Comparison of ENCODE assay signal across 1 cellular context in the genomic region with DNA sequence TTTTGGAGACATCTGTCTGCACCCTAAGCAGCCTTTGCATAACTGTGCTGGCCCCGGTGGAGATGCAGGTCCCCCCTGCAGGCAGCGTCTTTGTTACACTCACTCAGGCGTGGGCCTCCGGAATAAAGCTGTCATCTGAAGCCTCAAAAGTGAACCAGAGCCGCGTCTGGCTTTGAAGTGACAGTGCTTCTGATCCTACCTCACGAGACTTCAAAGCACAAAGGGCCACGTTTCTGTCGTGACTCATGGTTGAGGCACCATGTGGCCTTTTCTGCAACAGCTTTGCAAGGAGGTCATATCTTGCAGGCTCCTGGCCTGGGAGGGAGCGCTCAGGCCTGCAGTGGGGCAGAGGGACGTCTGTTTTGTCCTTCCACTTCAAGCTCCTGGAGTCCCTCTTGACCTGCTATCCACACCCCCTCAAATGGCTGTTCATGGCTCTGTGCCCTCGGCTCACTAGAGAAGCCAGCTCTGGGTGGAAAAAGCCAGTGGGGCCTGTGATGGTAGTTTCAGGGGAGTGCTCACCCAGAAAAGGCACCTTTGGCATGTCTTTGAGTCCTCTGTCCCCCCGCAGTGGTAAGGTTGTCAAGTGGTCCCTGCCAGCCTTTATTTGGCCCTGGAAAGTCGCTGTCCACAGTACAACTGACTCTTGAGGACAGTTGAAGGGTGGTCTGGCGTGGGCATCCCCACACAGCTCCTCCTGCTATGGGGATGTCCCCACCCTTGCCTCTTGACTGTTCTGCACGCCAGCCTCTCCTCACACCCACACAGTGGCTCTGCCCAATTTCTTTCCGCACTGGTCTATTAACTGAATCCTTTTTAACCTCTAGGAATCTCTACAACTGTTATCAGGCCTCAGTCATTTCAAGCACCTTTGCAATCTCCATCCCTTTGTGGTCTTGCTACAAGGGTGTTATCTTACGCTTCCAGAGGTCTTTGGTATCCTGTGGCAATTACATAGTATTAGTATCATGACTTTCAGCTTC.
TF ChIP-seq lines count a peak whose summit lies in the region.

No MANE protein-coding gene starts in this region.

TF ChIP-seq in K562, 482 proteins besides CTCF, POLR2A, EP300 and RAD21 (continued from another document and continues in another):
- TF ChIP-seq CREM (IDR thresholded peaks at IDR 0.05; ENCODE audit: low read depth): 0 out of 2 replicates have a peak, but pooled peaks have one; percentile 10
- TF ChIP-seq GABPA (tag; conservative IDR thresholded peaks at IDR 0.05; ENCODE audit: low read depth): no peak
- TF ChIP-seq MYC (IDR thresholded peaks at IDR 0.05; ENCODE audit: low read depth, low read length): peak; percentile 40; the same call in 1 of the 2 replicates
- no peak for TF ChIP-seq MYC (CRISPR knock-in tag; IDR thresholded peaks at IDR 0.05; ENCODE audit: borderline replicate concordance, low read depth)
- TF ChIP-seq BRF1 (IDR thresholded peaks at IDR 0.05; ENCODE audit: borderline replicate concordance, extremely low read depth, insufficient read length): no peak
- peak; percentile 17 for TF ChIP-seq MEIS2 (IDR thresholded peaks at IDR 0.05; ENCODE audit: partially characterized antibody)
- TF ChIP-seq, protein P1, sequence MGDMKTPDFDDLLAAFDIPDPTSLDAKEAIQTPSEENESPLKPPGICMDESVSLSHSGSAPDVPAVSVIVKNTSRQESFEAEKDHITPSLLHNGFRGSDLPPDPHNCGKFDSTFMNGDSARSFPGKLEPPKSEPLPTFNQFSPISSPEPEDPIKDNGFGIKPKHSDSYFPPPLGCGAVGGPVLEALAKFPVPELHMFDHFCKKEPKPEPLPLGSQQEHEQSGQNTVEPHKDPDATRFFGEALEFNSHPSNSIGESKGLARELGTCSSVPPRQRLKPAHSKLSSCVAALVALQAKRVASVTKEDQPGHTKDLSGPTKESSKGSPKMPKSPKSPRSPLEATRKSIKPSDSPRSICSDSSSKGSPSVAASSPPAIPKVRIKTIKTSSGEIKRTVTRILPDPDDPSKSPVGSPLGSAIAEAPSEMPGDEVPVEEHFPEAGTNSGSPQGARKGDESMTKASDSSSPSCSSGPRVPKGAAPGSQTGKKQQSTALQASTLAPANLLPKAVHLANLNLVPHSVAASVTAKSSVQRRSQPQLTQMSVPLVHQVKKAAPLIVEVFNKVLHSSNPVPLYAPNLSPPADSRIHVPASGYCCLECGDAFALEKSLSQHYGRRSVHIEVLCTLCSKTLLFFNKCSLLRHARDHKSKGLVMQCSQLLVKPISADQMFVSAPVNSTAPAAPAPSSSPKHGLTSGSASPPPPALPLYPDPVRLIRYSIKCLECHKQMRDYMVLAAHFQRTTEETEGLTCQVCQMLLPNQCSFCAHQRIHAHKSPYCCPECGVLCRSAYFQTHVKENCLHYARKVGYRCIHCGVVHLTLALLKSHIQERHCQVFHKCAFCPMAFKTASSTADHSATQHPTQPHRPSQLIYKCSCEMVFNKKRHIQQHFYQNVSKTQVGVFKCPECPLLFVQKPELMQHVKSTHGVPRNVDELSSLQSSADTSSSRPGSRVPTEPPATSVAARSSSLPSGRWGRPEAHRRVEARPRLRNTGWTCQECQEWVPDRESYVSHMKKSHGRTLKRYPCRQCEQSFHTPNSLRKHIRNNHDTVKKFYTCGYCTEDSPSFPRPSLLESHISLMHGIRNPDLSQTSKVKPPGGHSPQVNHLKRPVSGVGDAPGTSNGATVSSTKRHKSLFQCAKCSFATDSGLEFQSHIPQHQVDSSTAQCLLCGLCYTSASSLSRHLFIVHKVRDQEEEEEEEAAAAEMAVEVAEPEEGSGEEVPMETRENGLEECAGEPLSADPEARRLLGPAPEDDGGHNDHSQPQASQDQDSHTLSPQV (IDR thresholded peaks at IDR 0.05): peak; percentile 66; the same call in 1 of the 2 replicates
- TF ChIP-seq ZNF384 (IDR thresholded peaks at IDR 0.05; ENCODE audit: low read depth, low read length): no peak
- no peak for TF ChIP-seq PHF8 (IDR thresholded peaks at IDR 0.05; ENCODE audit: borderline replicate concordance, low read length)
- TF ChIP-seq, protein P2, sequence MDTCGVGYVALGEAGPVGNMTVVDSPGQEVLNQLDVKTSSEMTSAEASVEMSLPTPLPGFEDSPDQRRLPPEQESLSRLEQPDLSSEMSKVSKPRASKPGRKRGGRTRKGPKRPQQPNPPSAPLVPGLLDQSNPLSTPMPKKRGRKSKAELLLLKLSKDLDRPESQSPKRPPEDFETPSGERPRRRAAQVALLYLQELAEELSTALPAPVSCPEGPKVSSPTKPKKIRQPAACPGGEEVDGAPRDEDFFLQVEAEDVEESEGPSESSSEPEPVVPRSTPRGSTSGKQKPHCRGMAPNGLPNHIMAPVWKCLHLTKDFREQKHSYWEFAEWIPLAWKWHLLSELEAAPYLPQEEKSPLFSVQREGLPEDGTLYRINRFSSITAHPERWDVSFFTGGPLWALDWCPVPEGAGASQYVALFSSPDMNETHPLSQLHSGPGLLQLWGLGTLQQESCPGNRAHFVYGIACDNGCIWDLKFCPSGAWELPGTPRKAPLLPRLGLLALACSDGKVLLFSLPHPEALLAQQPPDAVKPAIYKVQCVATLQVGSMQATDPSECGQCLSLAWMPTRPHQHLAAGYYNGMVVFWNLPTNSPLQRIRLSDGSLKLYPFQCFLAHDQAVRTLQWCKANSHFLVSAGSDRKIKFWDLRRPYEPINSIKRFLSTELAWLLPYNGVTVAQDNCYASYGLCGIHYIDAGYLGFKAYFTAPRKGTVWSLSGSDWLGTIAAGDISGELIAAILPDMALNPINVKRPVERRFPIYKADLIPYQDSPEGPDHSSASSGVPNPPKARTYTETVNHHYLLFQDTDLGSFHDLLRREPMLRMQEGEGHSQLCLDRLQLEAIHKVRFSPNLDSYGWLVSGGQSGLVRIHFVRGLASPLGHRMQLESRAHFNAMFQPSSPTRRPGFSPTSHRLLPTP (IDR thresholded peaks at IDR 0.05; ENCODE audit: borderline replicate concordance, extremely low read depth, insufficient read length): no peak
- TF ChIP-seq DDX20 (tag; IDR thresholded peaks at IDR 0.05; ENCODE audit: low read depth): no peak
- no peak for TF ChIP-seq NFE2 (IDR thresholded peaks at IDR 0.05; ENCODE audit: low read depth)
- no peak for TF ChIP-seq ZNF197 (CRISPR knock-in tag; IDR thresholded peaks at IDR 0.05; ENCODE audit: low read depth)
- TF ChIP-seq SRSF3 (IDR thresholded peaks at IDR 0.05; ENCODE audit: insufficient read depth, low read length): no peak
- TF ChIP-seq IRF2 (CRISPR knock-in tag; IDR thresholded peaks at IDR 0.05): no peak
- TF ChIP-seq, protein P3, sequence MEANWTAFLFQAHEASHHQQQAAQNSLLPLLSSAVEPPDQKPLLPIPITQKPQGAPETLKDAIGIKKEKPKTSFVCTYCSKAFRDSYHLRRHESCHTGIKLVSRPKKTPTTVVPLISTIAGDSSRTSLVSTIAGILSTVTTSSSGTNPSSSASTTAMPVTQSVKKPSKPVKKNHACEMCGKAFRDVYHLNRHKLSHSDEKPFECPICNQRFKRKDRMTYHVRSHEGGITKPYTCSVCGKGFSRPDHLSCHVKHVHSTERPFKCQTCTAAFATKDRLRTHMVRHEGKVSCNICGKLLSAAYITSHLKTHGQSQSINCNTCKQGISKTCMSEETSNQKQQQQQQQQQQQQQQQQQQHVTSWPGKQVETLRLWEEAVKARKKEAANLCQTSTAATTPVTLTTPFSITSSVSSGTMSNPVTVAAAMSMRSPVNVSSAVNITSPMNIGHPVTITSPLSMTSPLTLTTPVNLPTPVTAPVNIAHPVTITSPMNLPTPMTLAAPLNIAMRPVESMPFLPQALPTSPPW (CRISPR knock-in tag; IDR thresholded peaks at IDR 0.05): no peak
- peak; percentile 89 for TF ChIP-seq L3MBTL2 (IDR thresholded peaks at IDR 0.05)
- TF ChIP-seq TBL1XR1 (IDR thresholded peaks at IDR 0.05; ENCODE audit: low read length in 2 of 2): 0 out of 4 replicates have a peak, but pooled peaks of 1 of the 2 experiments have one; percentile 20
- no peak for TF ChIP-seq MAFF (IDR thresholded peaks at IDR 0.05; ENCODE audit: low read length)
- peak; percentile 26; the same call in 1 of the 2 replicates for TF ChIP-seq CXXC5 (CRISPR knock-in tag; IDR thresholded peaks at IDR 0.05)
- TF ChIP-seq ZNF174 (CRISPR knock-in tag; IDR thresholded peaks at IDR 0.05): no peak
- TF ChIP-seq, protein P4, sequence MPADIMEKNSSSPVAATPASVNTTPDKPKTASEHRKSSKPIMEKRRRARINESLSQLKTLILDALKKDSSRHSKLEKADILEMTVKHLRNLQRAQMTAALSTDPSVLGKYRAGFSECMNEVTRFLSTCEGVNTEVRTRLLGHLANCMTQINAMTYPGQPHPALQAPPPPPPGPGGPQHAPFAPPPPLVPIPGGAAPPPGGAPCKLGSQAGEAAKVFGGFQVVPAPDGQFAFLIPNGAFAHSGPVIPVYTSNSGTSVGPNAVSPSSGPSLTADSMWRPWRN (IDR thresholded peaks at IDR 0.05; ENCODE audit: low read depth): no peak
- TF ChIP-seq SMARCA4 (IDR thresholded peaks at IDR 0.05): no peak
- no peak for TF ChIP-seq TAF15 (IDR thresholded peaks at IDR 0.05; ENCODE audit: low read depth, low read length)
- TF ChIP-seq ZNF165 (CRISPR knock-in tag; IDR thresholded peaks at IDR 0.05; ENCODE audit: borderline replicate concordance): no peak
- peak; percentile 90 for TF ChIP-seq TEAD4 (IDR thresholded peaks at IDR 0.05; ENCODE audit: low read length)
- TF ChIP-seq TEAD4 (CRISPR knock-in tag; IDR thresholded peaks at IDR 0.05; ENCODE audit: borderline replicate concordance): no peak
- TF ChIP-seq, protein P5, sequence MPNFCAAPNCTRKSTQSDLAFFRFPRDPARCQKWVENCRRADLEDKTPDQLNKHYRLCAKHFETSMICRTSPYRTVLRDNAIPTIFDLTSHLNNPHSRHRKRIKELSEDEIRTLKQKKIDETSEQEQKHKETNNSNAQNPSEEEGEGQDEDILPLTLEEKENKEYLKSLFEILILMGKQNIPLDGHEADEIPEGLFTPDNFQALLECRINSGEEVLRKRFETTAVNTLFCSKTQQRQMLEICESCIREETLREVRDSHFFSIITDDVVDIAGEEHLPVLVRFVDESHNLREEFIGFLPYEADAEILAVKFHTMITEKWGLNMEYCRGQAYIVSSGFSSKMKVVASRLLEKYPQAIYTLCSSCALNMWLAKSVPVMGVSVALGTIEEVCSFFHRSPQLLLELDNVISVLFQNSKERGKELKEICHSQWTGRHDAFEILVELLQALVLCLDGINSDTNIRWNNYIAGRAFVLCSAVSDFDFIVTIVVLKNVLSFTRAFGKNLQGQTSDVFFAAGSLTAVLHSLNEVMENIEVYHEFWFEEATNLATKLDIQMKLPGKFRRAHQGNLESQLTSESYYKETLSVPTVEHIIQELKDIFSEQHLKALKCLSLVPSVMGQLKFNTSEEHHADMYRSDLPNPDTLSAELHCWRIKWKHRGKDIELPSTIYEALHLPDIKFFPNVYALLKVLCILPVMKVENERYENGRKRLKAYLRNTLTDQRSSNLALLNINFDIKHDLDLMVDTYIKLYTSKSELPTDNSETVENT (CRISPR knock-in tag; IDR thresholded peaks at IDR 0.05): no peak
- TF ChIP-seq, protein P6, sequence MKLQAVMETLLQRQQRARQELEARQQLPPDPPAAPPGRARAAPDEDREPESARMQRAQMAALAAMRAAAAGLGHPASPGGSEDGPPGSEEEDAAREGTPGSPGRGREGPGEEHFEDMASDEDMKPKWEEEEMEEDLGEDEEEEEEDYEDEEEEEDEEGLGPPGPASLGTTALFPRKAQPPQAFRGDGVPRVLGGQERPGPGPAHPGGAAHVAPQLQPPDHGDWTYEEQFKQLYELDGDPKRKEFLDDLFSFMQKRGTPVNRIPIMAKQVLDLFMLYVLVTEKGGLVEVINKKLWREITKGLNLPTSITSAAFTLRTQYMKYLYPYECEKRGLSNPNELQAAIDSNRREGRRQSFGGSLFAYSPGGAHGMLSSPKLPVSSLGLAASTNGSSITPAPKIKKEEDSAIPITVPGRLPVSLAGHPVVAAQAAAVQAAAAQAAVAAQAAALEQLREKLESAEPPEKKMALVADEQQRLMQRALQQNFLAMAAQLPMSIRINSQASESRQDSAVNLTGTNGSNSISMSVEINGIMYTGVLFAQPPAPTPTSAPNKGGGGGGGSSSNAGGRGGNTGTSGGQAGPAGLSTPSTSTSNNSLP (IDR thresholded peaks at IDR 0.05; ENCODE audit: borderline replicate concordance, low read depth, low read length): no peak
- TF ChIP-seq CBX1 (IDR thresholded peaks at IDR 0.05; ENCODE audit: low read depth): no peak
- TF ChIP-seq ZNF507 (tag; conservative IDR thresholded peaks at IDR 0.05): no peak
- peak; percentile 77 for TF ChIP-seq CBFA2T2 (conservative IDR thresholded peaks at IDR 0.05)
- TF ChIP-seq, protein P7, sequence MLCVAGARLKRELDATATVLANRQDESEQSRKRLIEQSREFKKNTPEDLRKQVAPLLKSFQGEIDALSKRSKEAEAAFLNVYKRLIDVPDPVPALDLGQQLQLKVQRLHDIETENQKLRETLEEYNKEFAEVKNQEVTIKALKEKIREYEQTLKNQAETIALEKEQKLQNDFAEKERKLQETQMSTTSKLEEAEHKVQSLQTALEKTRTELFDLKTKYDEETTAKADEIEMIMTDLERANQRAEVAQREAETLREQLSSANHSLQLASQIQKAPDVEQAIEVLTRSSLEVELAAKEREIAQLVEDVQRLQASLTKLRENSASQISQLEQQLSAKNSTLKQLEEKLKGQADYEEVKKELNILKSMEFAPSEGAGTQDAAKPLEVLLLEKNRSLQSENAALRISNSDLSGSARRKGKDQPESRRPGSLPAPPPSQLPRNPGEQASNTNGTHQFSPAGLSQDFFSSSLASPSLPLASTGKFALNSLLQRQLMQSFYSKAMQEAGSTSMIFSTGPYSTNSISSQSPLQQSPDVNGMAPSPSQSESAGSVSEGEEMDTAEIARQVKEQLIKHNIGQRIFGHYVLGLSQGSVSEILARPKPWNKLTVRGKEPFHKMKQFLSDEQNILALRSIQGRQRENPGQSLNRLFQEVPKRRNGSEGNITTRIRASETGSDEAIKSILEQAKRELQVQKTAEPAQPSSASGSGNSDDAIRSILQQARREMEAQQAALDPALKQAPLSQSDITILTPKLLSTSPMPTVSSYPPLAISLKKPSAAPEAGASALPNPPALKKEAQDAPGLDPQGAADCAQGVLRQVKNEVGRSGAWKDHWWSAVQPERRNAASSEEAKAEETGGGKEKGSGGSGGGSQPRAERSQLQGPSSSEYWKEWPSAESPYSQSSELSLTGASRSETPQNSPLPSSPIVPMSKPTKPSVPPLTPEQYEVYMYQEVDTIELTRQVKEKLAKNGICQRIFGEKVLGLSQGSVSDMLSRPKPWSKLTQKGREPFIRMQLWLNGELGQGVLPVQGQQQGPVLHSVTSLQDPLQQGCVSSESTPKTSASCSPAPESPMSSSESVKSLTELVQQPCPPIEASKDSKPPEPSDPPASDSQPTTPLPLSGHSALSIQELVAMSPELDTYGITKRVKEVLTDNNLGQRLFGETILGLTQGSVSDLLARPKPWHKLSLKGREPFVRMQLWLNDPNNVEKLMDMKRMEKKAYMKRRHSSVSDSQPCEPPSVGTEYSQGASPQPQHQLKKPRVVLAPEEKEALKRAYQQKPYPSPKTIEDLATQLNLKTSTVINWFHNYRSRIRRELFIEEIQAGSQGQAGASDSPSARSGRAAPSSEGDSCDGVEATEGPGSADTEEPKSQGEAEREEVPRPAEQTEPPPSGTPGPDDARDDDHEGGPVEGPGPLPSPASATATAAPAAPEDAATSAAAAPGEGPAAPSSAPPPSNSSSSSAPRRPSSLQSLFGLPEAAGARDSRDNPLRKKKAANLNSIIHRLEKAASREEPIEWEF (CRISPR knock-in tag; IDR thresholded peaks at IDR 0.05): no peak
- no peak for TF ChIP-seq ZNF253 (CRISPR knock-in tag; conservative IDR thresholded peaks at IDR 0.05)
- TF ChIP-seq, protein P8, sequence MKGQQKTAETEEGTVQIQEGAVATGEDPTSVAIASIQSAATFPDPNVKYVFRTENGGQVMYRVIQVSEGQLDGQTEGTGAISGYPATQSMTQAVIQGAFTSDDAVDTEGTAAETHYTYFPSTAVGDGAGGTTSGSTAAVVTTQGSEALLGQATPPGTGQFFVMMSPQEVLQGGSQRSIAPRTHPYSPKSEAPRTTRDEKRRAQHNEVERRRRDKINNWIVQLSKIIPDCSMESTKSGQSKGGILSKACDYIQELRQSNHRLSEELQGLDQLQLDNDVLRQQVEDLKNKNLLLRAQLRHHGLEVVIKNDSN (CRISPR knock-in tag; IDR thresholded peaks at IDR 0.05): peak; percentile 70
